9 cellular contexts compared by ENCODE assay signal in genomic region chr15:57708047-57708446, GRCh38. TPM values are rescaled to one million over a fixed set of nuclear protein-coding genes. Genes with fewer than 3 reads are reported as not detected.
A peak's percentile ranks its signal among the peaks of the same experiment; 100 is the strongest.
DNase-seq lines count a peak whose midpoint lies in the region; ATAC-seq and TF ChIP-seq lines count a peak whose summit lies in the region.
"Had no signal": no experiment of that assay in that cellular context is flagged by ENCODE, and none has a peak within 500 bp of the region (broad histone marks: within the 10 kb centered on the region; RNA-seq: fewer than 3 reads in every experiment).

No MANE protein-coding gene starts in this region.

- peak overlapping the region; percentile 98 for H3K4me3 ChIP-seq in AG10803 (ENCODE audit: low read length)
- H3K4me3 ChIP-seq in Karpas-422 (ENCODE audit: low read length) = peak overlapping the region; percentile 93
- peak overlapping the region; percentile 91 for H3K4me3 ChIP-seq in choroid plexus epithelial cell (ENCODE audit: low read depth, low read length)
- H3K4me3 ChIP-seq in muscle layer of duodenum (ENCODE audit: low read depth in 1 of 2, low read length in 2 of 2) = peak overlapping the region; percentile 94 to 97
- H3K4me3 ChIP-seq in colonic mucosa = no peak overlapping the region

- ATAC-seq in HG03175 (IDR thresholded peaks at IDR 0.05; ENCODE audit: unreplicated experiment) = no peak

- no peak for DNase-seq in AG10803 (ENCODE audit: low read depth)
- no peak for DNase-seq in Karpas-422
- peak; percentile 56 for DNase-seq in choroid plexus epithelial cell (ENCODE audit: low read depth)
- DNase-seq in colonic mucosa = no peak
- DNase-seq in stimulated activated CD4-positive, alpha-beta T cell treated with anti-CD3 and anti-CD28 coated beads, Interleukin-2, amount 100 ng/mL, for 24 hours = no peak
- no peak for DNase-seq in NCI-H1930 (lab: John Stamatoyannopoulos, UW)

- intact Hi-C loops in colonic mucosa (cut with DNase I) = no loop called here

- H4K20me1 ChIP-seq in Karpas-422 (ENCODE audit: insufficient read depth, low read depth, low read length) = peaks cover 3% of the 10 kb centered on the region; the same call in 1 of the 2 replicates

- H2AFZ ChIP-seq in Karpas-422 (ENCODE audit: low read length) = no peak overlapping the region

- H3K9me2 ChIP-seq in Karpas-422 (replicated peaks; ENCODE audit: insufficient read depth, low read length) = no peaks in the 10 kb centered on the region; the same call in none of the 2 replicates

- peaks cover 27% of the 10 kb centered on the region for H3K4me1 ChIP-seq in Karpas-422 (ENCODE audit: low read length)
- peaks cover 5 to 28% of the 10 kb centered on the region in 2 donors for H3K4me1 ChIP-seq in muscle layer of duodenum (ENCODE audit: control insufficient read depth in 1 of 2, insufficient read depth in 2 of 2, low read length in 2 of 2)
- H3K4me1 ChIP-seq in colonic mucosa = no peaks in the 10 kb centered on the region

- H3K9ac ChIP-seq in Karpas-422 (ENCODE audit: low read length) (peak overlapping the region; percentile 89), colonic mucosa (ENCODE audit: low read depth in 2 of 2, low read length in 2 of 2) (no peak overlapping the region)

- peak overlapping the region; percentile 88 for H3K4me2 ChIP-seq in Karpas-422 (ENCODE audit: low read depth, low read length, poor library complexity, severe bottlenecking)

- H3K79me2 ChIP-seq in Karpas-422 (ENCODE audit: low read length) = peaks cover 61% of the 10 kb centered on the region

- H3K9me3 ChIP-seq in Karpas-422 (ENCODE audit: low read length) = no peaks in the 10 kb centered on the region
- no peaks in the 10 kb centered on the region for H3K9me3 ChIP-seq in muscle layer of duodenum (ENCODE audit: control insufficient read depth in 1 of 2, low read length in 2 of 2)
- no peaks in the 10 kb centered on the region for H3K9me3 ChIP-seq in colonic mucosa
- H3K9me3 ChIP-seq: neutrophil had no signal

- H3K27ac ChIP-seq in Karpas-422 (ENCODE audit: low read length) = no peak overlapping the region
- peak overlapping the region; percentile 84 for H3K27ac ChIP-seq in muscle layer of duodenum (ENCODE audit: low read length)
- H3K27ac ChIP-seq in colonic mucosa = no peak overlapping the region

- TF ChIP-seq CTCF in AG10803 (conservative IDR thresholded peaks at IDR 0.05; ENCODE audit: low read length) = no peak
- TF ChIP-seq CTCF in choroid plexus epithelial cell (conservative IDR thresholded peaks at IDR 0.05; ENCODE audit: low read depth, low read length) = no peak
- no peak for TF ChIP-seq CTCF in colonic mucosa (IDR thresholded peaks at IDR 0.05)

- H3K36me3 ChIP-seq in Karpas-422 (ENCODE audit: insufficient read depth, low read length) (peaks cover 44% of the 10 kb centered on the region), muscle layer of duodenum (ENCODE audit: control insufficient read depth in 1 of 2, insufficient read depth in 2 of 2, low read length in 2 of 2) (peaks cover 33 to 37% of the 10 kb centered on the region in 2 donors), colonic mucosa (peaks cover 12% of the 10 kb centered on the region)

- H3K27me3 ChIP-seq in Karpas-422 (ENCODE audit: low read length) = no peaks in the 10 kb centered on the region
- no peaks in the 10 kb centered on the region for H3K27me3 ChIP-seq in muscle layer of duodenum (ENCODE audit: low read depth, low read length)
- no peaks in the 10 kb centered on the region for H3K27me3 ChIP-seq in colonic mucosa

RNA-seq across cellular contexts. Expression of gene POLR2M, which starts 1.5 kb away (rescaled TPM):
- 221 and 672 TPM in 2 replicates for total RNA-seq in Karpas-422 (2014; rRNA removed; shearing (Covaris generic); ENCODE audit: low replicate concordance)
- total RNA-seq in colonic mucosa = 10 to 100 TPM; 61.7 to 75.9 TPM
